In the genomic region with DNA sequence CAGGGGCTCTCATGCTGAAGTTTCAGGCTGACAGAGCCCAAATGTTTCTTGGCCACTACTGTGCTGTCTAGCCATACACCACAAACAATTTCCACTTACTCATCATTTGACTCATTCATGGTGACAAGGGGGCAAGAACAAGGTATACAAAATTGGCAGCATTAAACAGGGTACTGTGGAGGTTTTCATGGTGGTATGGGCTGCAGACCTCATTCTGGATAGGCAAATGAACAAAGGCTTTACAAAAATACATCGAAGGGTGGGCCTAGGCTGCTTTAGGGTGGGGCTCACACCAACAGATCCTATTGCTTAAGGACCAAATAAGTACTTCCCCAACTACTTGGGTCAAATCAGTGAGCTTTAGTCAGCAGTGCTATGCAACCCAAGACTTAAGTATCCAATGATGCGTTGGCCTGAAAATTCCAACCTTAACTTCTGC, we compare ENCODE assay signal across 8 cellular contexts. TPM values are rescaled to one million over a fixed set of nuclear protein-coding genes. Genes with fewer than 3 reads are reported as not detected.
DNase-seq lines count a peak whose midpoint lies in the region; ATAC-seq, FAIRE-seq and TF ChIP-seq lines count a peak whose summit lies in the region.

No MANE protein-coding gene starts in this region.

- TF ChIP-seq CTCF in PC-3 (conservative IDR thresholded peaks at IDR 0.05; ENCODE audit: low read depth, low read length) (no peak), fibroblast of lung (conservative IDR thresholded peaks at IDR 0.05 in 1 of 2, IDR thresholded peaks at IDR 0.05 in 1 of 2; ENCODE audit: low read depth in 1 of 2, low read length in 2 of 2) (no peak), sigmoid colon (IDR thresholded peaks at IDR 0.05) (no peak), kidney (IDR thresholded peaks at IDR 0.05; ENCODE audit: borderline replicate concordance, extremely low read depth, insufficient read depth) (no peak)

- BruUV-seq in PC-3 (replicated peaks; lab: Mats Ljungman, UMichigan): no TSS peak

- ATAC-seq in GM18498 (IDR thresholded peaks at IDR 0.05; ENCODE audit: unreplicated experiment) (peak; percentile 85), PC-3 (peak; percentile 89)

- no peaks in the 10 kb centered on the region for H3K27me3 ChIP-seq in GM23248 (replicated peaks; ENCODE audit: insufficient read depth)
- no peaks in the 10 kb centered on the region for H3K27me3 ChIP-seq in PC-3 (ENCODE audit: low read length)
- no peaks in the 10 kb centered on the region for H3K27me3 ChIP-seq in fibroblast of lung (ENCODE audit: control insufficient read depth, insufficient read depth, low read length)
- H3K27me3 ChIP-seq in sigmoid colon: no peaks in the 10 kb centered on the region
- H3K27me3 ChIP-seq in effector memory CD4-positive, alpha-beta T cell (replicated peaks; ENCODE audit: control insufficient read depth, insufficient read depth, low read length, poor library complexity, severe bottlenecking): no peaks in the 10 kb centered on the region

- in situ Hi-C loops in GM23248 (cut with MboI): no loop called here

- no peaks in the 10 kb centered on the region for H3K9me3 ChIP-seq in GM23248 (ENCODE audit: low read depth)
- H3K9me3 ChIP-seq in PC-3 (ENCODE audit: low read length): no peaks in the 10 kb centered on the region
- H3K9me3 ChIP-seq in fibroblast of lung (ENCODE audit: control insufficient read depth, insufficient read depth, low read depth, low read length): no peaks in the 10 kb centered on the region
- H3K9me3 ChIP-seq in sigmoid colon: no peaks in the 10 kb centered on the region
- no peaks in the 10 kb centered on the region for H3K9me3 ChIP-seq in kidney (ENCODE audit: control insufficient read depth in 1 of 2, low read length in 2 of 2)
- H3K9me3 ChIP-seq in effector memory CD4-positive, alpha-beta T cell (ENCODE audit: control insufficient read depth, low read length): no peaks in the 10 kb centered on the region

- H3K79me2 ChIP-seq in GM23248 (ENCODE audit: insufficient read depth) (peaks cover 90% of the 10 kb centered on the region), PC-3 (ENCODE audit: low read length) (peaks cover 52% of the 10 kb centered on the region), fibroblast of lung (ENCODE audit: control insufficient read depth, insufficient read depth, low read length) (peaks cover 33% of the 10 kb centered on the region)

- no peak overlapping the region for H2AFZ ChIP-seq in GM23248
- H2AFZ ChIP-seq in PC-3 (ENCODE audit: low read length): no peak overlapping the region
- no peak overlapping the region for H2AFZ ChIP-seq in fibroblast of lung (ENCODE audit: low read length)

- H3K36me3 ChIP-seq in GM23248 (ENCODE audit: low read depth) (peaks cover 4% of the 10 kb centered on the region; the same call in 1 of the 2 replicates), PC-3 (ENCODE audit: low read depth, low read length) (peaks cover 6% of the 10 kb centered on the region; the same call in 1 of the 2 replicates), fibroblast of lung (ENCODE audit: control insufficient read depth, insufficient read depth, low read length) (peaks cover 4% of the 10 kb centered on the region), sigmoid colon (peaks cover 0 to 11% (median 0%) of the 10 kb centered on the region in 4 donors), kidney (ENCODE audit: control insufficient read depth in 1 of 2, insufficient read depth in 2 of 2, low read length in 2 of 2) (peaks cover 3 to 14% of the 10 kb centered on the region in 2 donors)
- H3K36me3 ChIP-seq in effector memory CD4-positive, alpha-beta T cell (ENCODE audit: control insufficient read depth, insufficient read depth, low read length): peaks cover 13% of the 10 kb centered on the region

- H3K4me3 ChIP-seq in GM23248: no peak overlapping the region
- no peak overlapping the region for H3K4me3 ChIP-seq in PC-3 (ENCODE audit: low read length)
- H3K4me3 ChIP-seq in fibroblast of lung (replicated peaks in 1 of 4; ENCODE audit: control extremely low read depth in 1 of 4, insufficient read depth in 1 of 4, low read depth in 3 of 4, low read length in 4 of 4): no peak overlapping the region
- H3K4me3 ChIP-seq in sigmoid colon: no peak overlapping the region
- no peak overlapping the region for H3K4me3 ChIP-seq in kidney (ENCODE audit: low read length in 2 of 2)
- no peak overlapping the region for H3K4me3 ChIP-seq in effector memory CD4-positive, alpha-beta T cell (ENCODE audit: insufficient read depth, low read depth, low read length, poor library complexity, severe bottlenecking)

- H4K20me1 ChIP-seq in GM23248 (ENCODE audit: insufficient read depth) (peaks cover 6% of the 10 kb centered on the region; the same call in 1 of the 2 replicates), PC-3 (ENCODE audit: low read length) (peaks cover 6% of the 10 kb centered on the region), fibroblast of lung (ENCODE audit: control insufficient read depth, extremely low read depth, insufficient read depth, low read length) (no peaks in the 10 kb centered on the region)

- peaks cover 44% of the 10 kb centered on the region for H3K4me1 ChIP-seq in GM23248 (ENCODE audit: insufficient read depth)
- H3K4me1 ChIP-seq in PC-3 (ENCODE audit: insufficient read depth, low read length): peaks cover 18% of the 10 kb centered on the region
- H3K4me1 ChIP-seq in fibroblast of lung (ENCODE audit: control insufficient read depth, extremely low read depth, insufficient read depth, low read length): peaks cover 20% of the 10 kb centered on the region
- H3K4me1 ChIP-seq in sigmoid colon: peaks cover 0 to 79% (median 50%) of the 10 kb centered on the region in 4 donors
- peaks cover 5 to 7% of the 10 kb centered on the region in 2 donors for H3K4me1 ChIP-seq in kidney (ENCODE audit: control insufficient read depth in 1 of 2, insufficient read depth in 1 of 2, low read depth in 1 of 2, low read length in 2 of 2)
- peaks cover 18% of the 10 kb centered on the region for H3K4me1 ChIP-seq in effector memory CD4-positive, alpha-beta T cell (ENCODE audit: control insufficient read depth, insufficient read depth, low read length, poor library complexity, severe bottlenecking)

- H3K9ac ChIP-seq in GM23248 (peak overlapping the region; percentile 53; the same call in 1 of the 2 replicates), PC-3 (ENCODE audit: low read length) (no peak overlapping the region), fibroblast of lung (ENCODE audit: insufficient read depth, low read length) (no peak overlapping the region), kidney (ENCODE audit: low read length in 2 of 2) (no peak overlapping the region)

- 74 to 86% methylated on average over 2 of the region's 2 CpGs for WGBS in GM23248 (ENCODE audit: low coverage in 1 of 2, low lambda C conversion rate in 2 of 2, missing lambda C conversion rate in 2 of 2), 2 experiments
- WGBS in sigmoid colon, 2 donors: 90 to 91% methylated on average over 2 of the region's 2 CpGs

- H3K27ac ChIP-seq in GM23248: peak overlapping the region; percentile 68
- H3K27ac ChIP-seq in PC-3 (ENCODE audit: low read length): 0 out of 2 replicates have a peak overlapping the region, but pooled peaks have one; percentile 7
- peak overlapping the region; percentile 32 for H3K27ac ChIP-seq in fibroblast of lung (ENCODE audit: insufficient read depth, low read length)
- no peak overlapping the region for H3K27ac ChIP-seq in sigmoid colon
- no peak overlapping the region for H3K27ac ChIP-seq in kidney (ENCODE audit: low read depth in 2 of 2, low read length in 2 of 2)
- no peak overlapping the region for H3K27ac ChIP-seq in effector memory CD4-positive, alpha-beta T cell (ENCODE audit: insufficient read depth, low read length, poor library complexity, severe bottlenecking)

- H3K4me2 ChIP-seq in GM23248 (ENCODE audit: unreplicated experiment) (peak overlapping the region; percentile 66), PC-3 (ENCODE audit: low read length) (0 out of 2 replicates have a peak overlapping the region, but pooled peaks have one; percentile 17), fibroblast of lung (ENCODE audit: extremely low read depth, insufficient read depth, low read length) (peak overlapping the region; percentile 32)

- POLR2A ChIA-PET in PC-3 (lab: Charles Lee; ENCODE audit: unreplicated experiment): no interaction called here

- no peak for TF ChIP-seq EP300 in sigmoid colon (IDR thresholded peaks at IDR 0.05)

- CTCF ChIA-PET in PC-3 (lab: Charles Lee): no interaction called here

- H3K9me2 ChIP-seq in GM23248 (ENCODE audit: insufficient read depth) (no peaks in the 10 kb centered on the region), PC-3 (replicated peaks; ENCODE audit: low read length) (no peaks in the 10 kb centered on the region)

- TF ChIP-seq POLR2A in sigmoid colon (IDR thresholded peaks at IDR 0.05): no peak

- DNase-seq in GM23248: peak; percentile 88
- peak; percentile 67 for DNase-seq in PC-3
- DNase-seq in fibroblast of lung (ENCODE audit: low read depth in 2 of 2): peak; percentile 85 to 86
- no peak for DNase-seq in sigmoid colon
- no peak for DNase-seq in SHP77 treated with DMSO at 0.1 percent for 48 hours (lab: John Stamatoyannopoulos, UW)
- DNase-seq in kidney: no peak
- no peak for DNase-seq in effector memory CD4-positive, alpha-beta T cell

- intact Hi-C loops in PC-3 (cut with micrococcal nuclease): loop anchor here (5.0 kb wide), 1 partner anchor 50 kb away; no protein-coding TSS in a partner anchor
- intact Hi-C loops in sigmoid colon (cut with DNase I): no loop called here
- intact Hi-C loops in kidney (cut with DNase I): no loop called here

- FAIRE-seq in kidney (lab: Jason Lieb, UNC): no peak

- H3F3A ChIP-seq in GM23248 (ENCODE audit: insufficient read depth): peaks cover 50% of the 10 kb centered on the region
- no peaks in the 10 kb centered on the region for H3F3A ChIP-seq in PC-3 (ENCODE audit: low read length, unreplicated experiment)

RNA-seq across cellular contexts. Expression of a gene that starts 53.0 kb away (rescaled TPM):
- 15.9 and 28.1 TPM in 2 replicates for total RNA-seq in GM23248 (2014; rRNA removed; shearing (Covaris generic))
- polyA plus RNA-seq in GM23248 (2016; fragmentation: Nextera tagmentation; extraction: Ambion mirVana) (14.6 and 15.4 TPM in 2 replicates), fibroblast of lung (18.2 and 18.8 TPM in 2 replicates), sigmoid colon (10 to 100 TPM; 15.1 to 20.4 (median 17.3) TPM), kidney (ENCODE audit: insufficient read depth, low read depth, low replicate concordance) (9.7 TPM)
- total RNA-seq in PC-3 (2014; rRNA removed) (7.6 and 16.6 TPM in 2 replicates), fibroblast of lung (15.5 and 16.4 TPM in 2 replicates), sigmoid colon (10 to 100 TPM; 22.4 to 28.1 (median 26.1) TPM), kidney (26.2 TPM)
- polyA plus RNA-seq in fibroblast of lung (2012): 12.8 and 14.0 TPM in 2 replicates
- polyA minus RNA-seq in fibroblast of lung (ENCODE audit: low replicate concordance): 10.3 and 21.7 TPM in 2 replicates

Comparison
In these comparisons a context has a peak if more than half of its experiments do, and no peak if none do; other contexts are left out.
1. DNase-seq: peak in GM23248 (single experiment), PC-3 (single experiment) and fibroblast of lung (2 of 2); none in sigmoid colon (single experiment), SHP77 treated with DMSO at 0.1 percent for 48 hours (single experiment), kidney (single experiment) and effector memory CD4-positive, alpha-beta T cell (0 of 3).
2. H3K27ac ChIP-seq: peak in GM23248 (single experiment), PC-3 (single experiment) and fibroblast of lung (single experiment); none in sigmoid colon (0 of 4), kidney (0 of 2) and effector memory CD4-positive, alpha-beta T cell (single experiment).
3. Peak in every context shown above with its lines, with median percentiles within 50 percentile points of each other: H3K4me2 ChIP-seq.